In genomic region chr2:233152541-233152940, GRCh38 we compare ENCODE assay signal across 12 cellular contexts.
DNase-seq lines count a peak whose midpoint lies in the region; ATAC-seq and TF ChIP-seq lines count a peak whose summit lies in the region.
"Had no signal": no experiment of that assay in that cellular context is flagged by ENCODE, and none has a peak within 500 bp of the region (broad histone marks: within the 10 kb centered on the region; RNA-seq: fewer than 3 reads in every experiment).

No MANE protein-coding gene starts in this region.

- H3K27me3 Mint-ChIP-seq in activated naive CD4-positive, alpha-beta T cell treated with anti-CD3 and anti-CD28 coated beads for 36 hours (ENCODE audit: low read depth) = no peaks in the 10 kb centered on the region

- H3K4me3 ChIP-seq in adipocyte (ENCODE audit: low read length) = no peak overlapping the region
- no peak overlapping the region for H3K4me3 ChIP-seq in heart left ventricle
- no peak overlapping the region for H3K4me3 ChIP-seq in testis
- H3K4me3 ChIP-seq: BLaER1 treated with 17β-estradiol and CSF1 and Interleukin-3, amounts not matched to agents 10 nM and 100 nM had no signal

- H3K36me3 ChIP-seq in adipocyte (ENCODE audit: control insufficient read depth, insufficient read depth, low read length, severe bottlenecking) (no peaks in the 10 kb centered on the region), heart left ventricle (peaks cover 0 to 88% (median 10%) of the 10 kb centered on the region in 9 donors), testis (ENCODE audit: low read depth, missing control alignments) (no peaks in the 10 kb centered on the region)

- ATAC-seq in activated naive CD4-positive, alpha-beta T cell treated with anti-CD3 and anti-CD28 coated beads, Interleukin-2, amount 50 U/mL, for 72 hours = no peak
- ATAC-seq in heart left ventricle (peak; percentile 93 to 98 (median 96)), HG03571 (IDR thresholded peaks at IDR 0.05; ENCODE audit: unreplicated experiment) (no peak)

- CTCF ChIA-PET in activated naive CD4-positive, alpha-beta T cell treated with anti-CD3 and anti-CD28 coated beads for 36 hours (lab: Charles Lee) = no interaction called here

- no peak for DNase-seq in activated naive CD4-positive, alpha-beta T cell treated with anti-CD3 and anti-CD28 coated beads, Interleukin-2, amount 50 U/mL, for 72 hours (ENCODE audit: low spot score in 2 of 2)
- no peak for DNase-seq in activated naive CD4-positive, alpha-beta T cell treated with anti-CD3 and anti-CD28 coated beads for 36 hours
- DNase-seq in adipocyte (ENCODE audit: low read depth) (peak; percentile 10), heart left ventricle (peak; percentile 78 to 90 (median 79)), testis (peak; percentile 40), EL (no peak), NOMO-1 (lab: John Stamatoyannopoulos, UW; ENCODE audit: unreplicated experiment in 2 of 2) (no peak)
- DNase-seq: MM.1S; OCI-M1; stimulated activated CD4-positive, alpha-beta T cell treated with anti-CD3 and anti-CD28 coated beads, Interleukin-1b, Interleukin-23, amount 100 ng/mL, for 48 hours had no signal

- peaks cover 7% of the 10 kb centered on the region for H3K27me3 ChIP-seq in adipocyte (replicated peaks; ENCODE audit: control insufficient read depth, insufficient read depth, low read length)
- no peaks in the 10 kb centered on the region for H3K27me3 ChIP-seq in heart left ventricle
- no peaks in the 10 kb centered on the region for H3K27me3 ChIP-seq in testis
- H3K27me3 ChIP-seq: BLaER1 treated with 17β-estradiol and CSF1 and Interleukin-3, amounts not matched to agents 10 nM and 100 nM had no signal

- no peaks in the 10 kb centered on the region for H3K4me1 ChIP-seq in adipocyte (ENCODE audit: control insufficient read depth, insufficient read depth, low read length)
- peaks cover 0 to 10% (median 0%) of the 10 kb centered on the region in 12 donors for H3K4me1 ChIP-seq in heart left ventricle
- no peaks in the 10 kb centered on the region for H3K4me1 ChIP-seq in testis

- TF ChIP-seq CTCF in heart left ventricle (IDR thresholded peaks at IDR 0.05) (no peak), testis (IDR thresholded peaks at IDR 0.05) (no peak)

- intact Hi-C loops in activated naive CD4-positive, alpha-beta T cell treated with anti-CD3 and anti-CD28 coated beads for 36 hours (cut with micrococcal nuclease) = no loop called here
- intact Hi-C loops in heart left ventricle (cut with DNase I) (no loop called here), testis (cut with DNase I; ENCODE audit: low total_unique reads) (no loop called here)

- no peaks in the 10 kb centered on the region for H3K4me1 Mint-ChIP-seq in activated naive CD4-positive, alpha-beta T cell treated with anti-CD3 and anti-CD28 coated beads for 36 hours (ENCODE audit: low read depth)

- H3K9ac ChIP-seq in adipocyte (ENCODE audit: low read length) = no peak overlapping the region
- H3K9ac ChIP-seq: BLaER1 treated with 17β-estradiol and CSF1 and Interleukin-3, amounts not matched to agents 10 nM and 100 nM had no signal

- H3K27ac ChIP-seq in heart left ventricle (no peak overlapping the region), testis (no peak overlapping the region)
- H3K27ac ChIP-seq: BLaER1 treated with 17β-estradiol and CSF1 and Interleukin-3, amounts not matched to agents 10 nM and 100 nM had no signal

- H3K9me3 ChIP-seq in adipocyte (ENCODE audit: control insufficient read depth, low read length) (peaks cover 20% of the 10 kb centered on the region), heart left ventricle (peaks cover 0 to 8% (median 0%) of the 10 kb centered on the region in 12 donors), testis (no peaks in the 10 kb centered on the region)
- H3K9me3 ChIP-seq: BLaER1 treated with 17β-estradiol and CSF1 and Interleukin-3, amounts not matched to agents 10 nM and 100 nM had no signal

- peaks cover 12 to 17% of the 10 kb centered on the region in 2 donors for H3K36me3 Mint-ChIP-seq in activated naive CD4-positive, alpha-beta T cell treated with anti-CD3 and anti-CD28 coated beads, Interleukin-2, amount 50 U/mL, for 72 hours
- peaks cover 31% of the 10 kb centered on the region for H3K36me3 Mint-ChIP-seq in activated naive CD4-positive, alpha-beta T cell treated with anti-CD3 and anti-CD28 coated beads for 36 hours (ENCODE audit: low read depth)

- no peak for TF ChIP-seq POLR2A in heart left ventricle (IDR thresholded peaks at IDR 0.05)
- no peak for TF ChIP-seq POLR2A in testis (IDR thresholded peaks at IDR 0.05)

- WGBS in heart left ventricle, 4 donors = 25 to 50% (median 32%) methylated on average over 5 of the region's 5 CpGs
- WGBS in testis, 2 donors = 39 to 40% methylated on average over 5 of the region's 5 CpGs

- H3K4me3 Mint-ChIP-seq in activated naive CD4-positive, alpha-beta T cell treated with anti-CD3 and anti-CD28 coated beads for 36 hours = no peak overlapping the region

- H3K27ac Mint-ChIP-seq in activated naive CD4-positive, alpha-beta T cell treated with anti-CD3 and anti-CD28 coated beads, Interleukin-2, amount 50 U/mL, for 72 hours = peak overlapping the region; percentile 45 to 52
- no peak overlapping the region for H3K27ac Mint-ChIP-seq in activated naive CD4-positive, alpha-beta T cell treated with anti-CD3 and anti-CD28 coated beads for 36 hours

- no peaks in the 10 kb centered on the region for H3K9me3 Mint-ChIP-seq in activated naive CD4-positive, alpha-beta T cell treated with anti-CD3 and anti-CD28 coated beads, Interleukin-2, amount 50 U/mL, for 72 hours
- no peaks in the 10 kb centered on the region for H3K9me3 Mint-ChIP-seq in activated naive CD4-positive, alpha-beta T cell treated with anti-CD3 and anti-CD28 coated beads for 36 hours

Comparison
In these comparisons a context has a peak if more than half of its experiments do, and no peak if none do; other contexts are left out.
1. ATAC-seq: peak in heart left ventricle (4 of 4); none in activated naive CD4-positive, alpha-beta T cell treated with anti-CD3 and anti-CD28 coated beads, Interleukin-2, amount 50 U/mL, for 72 hours (0 of 2) and HG03571 (single experiment).
2. DNase-seq: peak in adipocyte (single experiment), heart left ventricle (5 of 5) and testis (single experiment); none in activated naive CD4-positive, alpha-beta T cell treated with anti-CD3 and anti-CD28 coated beads, Interleukin-2, amount 50 U/mL, for 72 hours (0 of 2), activated naive CD4-positive, alpha-beta T cell treated with anti-CD3 and anti-CD28 coated beads for 36 hours (single experiment), EL (single experiment) and NOMO-1 (0 of 2).